In the genomic region with DNA sequence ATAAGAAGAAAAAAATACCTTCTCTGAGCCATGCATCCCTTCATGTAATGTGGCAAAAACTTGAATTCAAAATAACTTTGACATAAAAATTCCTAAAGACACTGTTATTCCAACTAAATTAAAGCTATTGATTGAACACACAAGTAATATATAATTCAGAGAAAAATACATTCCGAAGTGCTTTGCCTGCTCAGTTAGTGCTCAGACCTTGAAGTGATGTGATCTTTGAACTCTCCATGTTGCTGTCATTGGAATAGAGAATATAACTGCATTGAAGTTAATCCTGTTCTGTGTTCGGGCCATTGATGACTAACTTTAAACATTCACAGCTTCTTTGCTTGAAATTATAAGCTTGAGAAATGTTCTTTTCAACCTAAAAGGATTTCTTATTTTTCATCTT, we compare ENCODE assay signal across 7 cellular contexts.
"Had no signal": no experiment of that assay in that cellular context is flagged by ENCODE, and none has a peak within 500 bp of the region (broad histone marks: within the 10 kb centered on the region; RNA-seq: fewer than 3 reads in every experiment).

No MANE protein-coding gene starts in this region.

- H3K27ac Mint-ChIP-seq: IgD-negative memory B cell had no signal

- H3K4me1 Mint-ChIP-seq: IgD-negative memory B cell had no signal

- H3K4me3 ChIP-seq: K562 had no signal

- H3K27me3 Mint-ChIP-seq: IgD-negative memory B cell had no signal

- H3K27ac ChIP-seq: HL-60 had no signal

- ATAC-seq: K562 had no signal

- FAIRE-seq: HTR-8/SVneo, K562 had no signal

- DNase-seq: IMR-90, KBM-7, KG1 had no signal

- H3K9me3 Mint-ChIP-seq: IgD-negative memory B cell had no signal
